9 cellular contexts compared by ENCODE assay signal in genomic region chr10:104317195-104318095, GRCh38. TPM values are rescaled to one million over a fixed set of nuclear protein-coding genes. Genes with fewer than 3 reads are reported as not detected.
DNase-seq lines count a peak whose midpoint lies in the region; ATAC-seq and TF ChIP-seq lines count a peak whose summit lies in the region.
"Had no signal": no experiment of that assay in that cellular context is flagged by ENCODE, and none has a peak within 500 bp of the region (broad histone marks: within the 10 kb centered on the region; RNA-seq: fewer than 3 reads in every experiment).

No MANE protein-coding gene starts in this region.

- H4K20me1 ChIP-seq in DOHH2 (ENCODE audit: control insufficient read depth, insufficient read depth, low read depth, low read length) (peaks cover 37% of the 10 kb centered on the region; the same call in 1 of the 2 replicates), osteoblast (ENCODE audit: insufficient read depth, low read length) (peaks cover 52% of the 10 kb centered on the region)

- peaks cover 68% of the 10 kb centered on the region for H3K79me2 ChIP-seq in DOHH2 (ENCODE audit: control insufficient read depth, low read length)
- peaks cover 99% of the 10 kb centered on the region for H3K79me2 ChIP-seq in osteoblast (ENCODE audit: insufficient read depth, low read length)

- H3K27ac ChIP-seq in DOHH2 (ENCODE audit: low read depth, low read length) (no peak overlapping the region), esophagus (ENCODE audit: low read depth in 2 of 2, low read length in 1 of 2) (peak overlapping the region; percentile 92 to 98), osteoblast (ENCODE audit: low read depth, low read length) (peak overlapping the region; percentile 87)
- H3K27ac ChIP-seq in effector memory CD4-positive, alpha-beta T cell (ENCODE audit: insufficient read depth, low read length, poor library complexity, severe bottlenecking): no peak overlapping the region

- no peak overlapping the region for H3K4me3 Mint-ChIP-seq in activated CD4-positive, alpha-beta memory T cell treated with anti-CD3 and anti-CD28 coated beads, Interleukin-2, amount 10 ng/mL, durations not matched to agents 7 days and 5 days

- POLR2A ChIA-PET in activated CD4-positive, alpha-beta memory T cell treated with anti-CD3 and anti-CD28 coated beads, Interleukin-2, amount 10 ng/mL, durations not matched to agents 7 days and 5 days (lab: Charles Lee): no interaction called here

- DNase-seq in osteoblast (ENCODE audit: insufficient read length, low spot score, missing footprints) (peak; percentile 94), C1 segment of cervical spinal cord (lab: John Stamatoyannopoulos, UW) (no peak)
- no peak for DNase-seq in effector memory CD4-positive, alpha-beta T cell
- no peak for DNase-seq in activated CD4-positive, alpha-beta memory T cell treated with anti-CD3 and anti-CD28 coated beads, Interleukin-2, amount 10 ng/mL, durations not matched to agents 7 days and 5 days
- no peak for DNase-seq in stimulated activated CD4-positive, alpha-beta T cell treated with anti-CD3 and anti-CD28 coated beads, Interleukin-2, amount 100 ng/mL, for 48 hours
- DNase-seq: OCI-M1 had no signal

- H3K36me3 Mint-ChIP-seq in activated CD4-positive, alpha-beta memory T cell treated with anti-CD3 and anti-CD28 coated beads, Interleukin-2, amount 10 ng/mL, durations not matched to agents 7 days and 5 days (ENCODE audit: low read depth): peaks cover 30% of the 10 kb centered on the region

- H3K9me3 Mint-ChIP-seq in activated CD4-positive, alpha-beta memory T cell treated with anti-CD3 and anti-CD28 coated beads, Interleukin-2, amount 10 ng/mL, durations not matched to agents 7 days and 5 days: no peaks in the 10 kb centered on the region

- H3K4me1 Mint-ChIP-seq in activated CD4-positive, alpha-beta memory T cell treated with anti-CD3 and anti-CD28 coated beads, Interleukin-2, amount 10 ng/mL, durations not matched to agents 7 days and 5 days: peaks cover 38% of the 10 kb centered on the region

- WGBS in esophagus, 2 donors: 40 to 54% methylated on average over 10 of the region's 10 CpGs

- no peak overlapping the region for H2AFZ ChIP-seq in osteoblast (ENCODE audit: low read length)

- peak; percentile 42 for ATAC-seq in HG03442 (IDR thresholded peaks at IDR 0.05; ENCODE audit: unreplicated experiment)

- H3K27me3 Mint-ChIP-seq in activated CD4-positive, alpha-beta memory T cell treated with anti-CD3 and anti-CD28 coated beads, Interleukin-2, amount 10 ng/mL, durations not matched to agents 7 days and 5 days: no peaks in the 10 kb centered on the region

- no peaks in the 10 kb centered on the region for H3F3A ChIP-seq in DOHH2 (ENCODE audit: control insufficient read depth, insufficient read depth)

- H3K4me2 ChIP-seq in DOHH2 (ENCODE audit: low read length): peak overlapping the region; percentile 51
- peak overlapping the region; percentile 73 for H3K4me2 ChIP-seq in osteoblast (ENCODE audit: insufficient read depth, low read length)

- H3K27ac Mint-ChIP-seq in activated CD4-positive, alpha-beta memory T cell treated with anti-CD3 and anti-CD28 coated beads, Interleukin-2, amount 10 ng/mL, durations not matched to agents 7 days and 5 days: no peak overlapping the region

- H3K9me2 ChIP-seq in DOHH2 (replicated peaks; ENCODE audit: control insufficient read depth, low read length): no peaks in the 10 kb centered on the region

- TF ChIP-seq CTCF in DOHH2 (IDR thresholded peaks at IDR 0.05; ENCODE audit: low read depth, low read length, poor library complexity, severe bottlenecking): no peak
- peak; percentile 12 for TF ChIP-seq CTCF in osteoblast (IDR thresholded peaks at IDR 0.05; ENCODE audit: extremely low read depth, low read depth, low read length)

- H3K36me3 ChIP-seq in DOHH2 (ENCODE audit: control insufficient read depth, low read length): peaks cover 43% of the 10 kb centered on the region
- peaks cover 13 to 39% of the 10 kb centered on the region in 2 donors for H3K36me3 ChIP-seq in esophagus (ENCODE audit: control insufficient read depth in 2 of 2, insufficient read depth in 2 of 2, low read length in 1 of 2)
- peaks cover 62% of the 10 kb centered on the region for H3K36me3 ChIP-seq in osteoblast (ENCODE audit: insufficient read depth, low read length)
- peaks cover 38% of the 10 kb centered on the region for H3K36me3 ChIP-seq in effector memory CD4-positive, alpha-beta T cell (ENCODE audit: control insufficient read depth, insufficient read depth, low read length)

- CTCF ChIA-PET in activated CD4-positive, alpha-beta memory T cell treated with anti-CD3 and anti-CD28 coated beads, Interleukin-2, amount 10 ng/mL, durations not matched to agents 7 days and 5 days (lab: Charles Lee): interaction anchor here (1.5 kb wide), 1 partner anchor 12 kb away, joined by 3 read pairs; no protein-coding TSS in a partner anchor

- H3K9me3 ChIP-seq in DOHH2 (ENCODE audit: control insufficient read depth, insufficient read depth, low read length) (no peaks in the 10 kb centered on the region), esophagus (ENCODE audit: control insufficient read depth in 2 of 2, insufficient read depth in 1 of 2, low read depth in 1 of 2, low read length in 1 of 2) (no peaks in the 10 kb centered on the region), osteoblast (ENCODE audit: low read depth, low read length) (no peaks in the 10 kb centered on the region)
- no peaks in the 10 kb centered on the region for H3K9me3 ChIP-seq in effector memory CD4-positive, alpha-beta T cell (ENCODE audit: control insufficient read depth, low read length)

- H3K27me3 ChIP-seq in DOHH2 (ENCODE audit: control insufficient read depth, low read length) (no peaks in the 10 kb centered on the region), esophagus (ENCODE audit: control insufficient read depth in 1 of 2, insufficient read depth in 2 of 2, low read length in 2 of 2) (no peaks in the 10 kb centered on the region), osteoblast (ENCODE audit: insufficient read depth, low read length) (no peaks in the 10 kb centered on the region)
- no peaks in the 10 kb centered on the region for H3K27me3 ChIP-seq in effector memory CD4-positive, alpha-beta T cell (replicated peaks; ENCODE audit: control insufficient read depth, insufficient read depth, low read length, poor library complexity, severe bottlenecking)

- H3K4me1 ChIP-seq in DOHH2 (ENCODE audit: control insufficient read depth, low read length) (peaks cover 41% of the 10 kb centered on the region), esophagus (ENCODE audit: control insufficient read depth in 2 of 2, insufficient read depth in 2 of 2, low read length in 1 of 2) (peaks cover 22 to 44% of the 10 kb centered on the region in 2 donors), osteoblast (ENCODE audit: insufficient read depth, low read length) (peaks cover 59% of the 10 kb centered on the region)
- peaks cover 16% of the 10 kb centered on the region for H3K4me1 ChIP-seq in effector memory CD4-positive, alpha-beta T cell (ENCODE audit: control insufficient read depth, insufficient read depth, low read length, poor library complexity, severe bottlenecking)

- peak overlapping the region; percentile 18; the same call in 1 of the 2 replicates for H3K4me3 ChIP-seq in DOHH2 (ENCODE audit: low read length)
- no peak overlapping the region for H3K4me3 ChIP-seq in esophagus (ENCODE audit: low read depth in 1 of 2, low read length in 2 of 2)
- H3K4me3 ChIP-seq in osteoblast (ENCODE audit: insufficient read depth, low read length): peak overlapping the region; percentile 20
- no peak overlapping the region for H3K4me3 ChIP-seq in effector memory CD4-positive, alpha-beta T cell (ENCODE audit: insufficient read depth, low read depth, low read length, poor library complexity, severe bottlenecking)

RNA-seq across cellular contexts. Expression of gene ITPRIP, which starts 20.8 kb away (rescaled TPM):
- polyA plus RNA-seq in esophagus: 10 to 100 TPM; 34.0 to 34.5 TPM
- 14.8 and 16.5 TPM in 2 replicates for total RNA-seq in osteoblast
- 10 to 100 TPM; 24.6 to 25.9 TPM for total RNA-seq in activated CD4-positive, alpha-beta memory T cell treated with anti-CD3 and anti-CD28 coated beads, Interleukin-2, amount 10 ng/mL, durations not matched to agents 7 days and 5 days

RNA-seq across cellular contexts. Expression of gene CFAP58, which starts 36.2 kb away (rescaled TPM):
- polyA plus RNA-seq in esophagus: under 1 TPM; 0.11 to 0.14 TPM
- total RNA-seq in osteoblast: 0.36 and 0.59 TPM in 2 replicates
- under 1 TPM; 0.45 to 0.58 TPM for total RNA-seq in activated CD4-positive, alpha-beta memory T cell treated with anti-CD3 and anti-CD28 coated beads, Interleukin-2, amount 10 ng/mL, durations not matched to agents 7 days and 5 days

RNA-seq across cellular contexts. Expression of gene GSTO2, which starts 48.5 kb away (rescaled TPM):
- 10 to 100 TPM; 19.9 to 20.3 TPM for polyA plus RNA-seq in esophagus
- total RNA-seq in osteoblast: 1.8 and 2.2 TPM in 2 replicates
- total RNA-seq in activated CD4-positive, alpha-beta memory T cell treated with anti-CD3 and anti-CD28 coated beads, Interleukin-2, amount 10 ng/mL, durations not matched to agents 7 days and 5 days: 1 to 10 TPM in 1 of 2 experiments, under 1 TPM in 1; 0.88 to 1.8 TPM

Comparison
In these comparisons a context has a peak if more than half of its experiments do, and no peak if none do; other contexts are left out.
1. H3K27ac ChIP-seq: peak in esophagus (2 of 2) and osteoblast (single experiment); none in DOHH2 (single experiment) and effector memory CD4-positive, alpha-beta T cell (single experiment).
2. H3K4me3 ChIP-seq: peak in DOHH2 (single experiment) and osteoblast (single experiment); none in esophagus (0 of 2) and effector memory CD4-positive, alpha-beta T cell (single experiment).